In genomic region chr2:120012363-120012762, GRCh38 we compare ENCODE assay signal across 8 cellular contexts. TPM values are rescaled to one million over a fixed set of nuclear protein-coding genes. Genes with fewer than 3 reads are reported as not detected.
DNase-seq lines count a peak whose midpoint lies in the region; ATAC-seq and TF ChIP-seq lines count a peak whose summit lies in the region.

No MANE protein-coding gene starts in this region.

- peak; percentile 1 for ATAC-seq in lung (ENCODE audit: insufficient read depth, low FRiP score)

- H3K9ac ChIP-seq in adipocyte (ENCODE audit: low read length), result peak overlapping the region; percentile 85

- H3K9me3 ChIP-seq in cardiac muscle cell (ENCODE audit: low read depth) (no peaks in the 10 kb centered on the region), adipocyte (ENCODE audit: control insufficient read depth, low read length) (no peaks in the 10 kb centered on the region), lung (ENCODE audit: control insufficient read depth in 2 of 2, insufficient read depth in 1 of 2, low read length in 1 of 2) (no peaks in the 10 kb centered on the region), uterus (no peaks in the 10 kb centered on the region)

- no peak for TF ChIP-seq POLR2A in uterus (IDR thresholded peaks at IDR 0.05)

- TF ChIP-seq CTCF in cardiac muscle cell (IDR thresholded peaks at IDR 0.05; ENCODE audit: low read depth, low read length), result no peak
- TF ChIP-seq CTCF in lung (IDR thresholded peaks at IDR 0.05; ENCODE audit: control extremely low read depth, extremely low read depth), result no peak
- no peak for TF ChIP-seq CTCF in uterus (IDR thresholded peaks at IDR 0.05)

- peak overlapping the region; percentile 91 for H3K27ac ChIP-seq in cardiac muscle cell
- peak overlapping the region; percentile 56 to 89 for H3K27ac ChIP-seq in lung (ENCODE audit: low read depth in 1 of 2, low read length in 1 of 2)
- peak overlapping the region; percentile 82 to 86 for H3K27ac ChIP-seq in uterus

- 23 to 34% methylated on average over 8 of the region's 8 CpGs for WGBS in lung, 2 donors

- H3K27me3 ChIP-seq in cardiac muscle cell, result no peaks in the 10 kb centered on the region
- H3K27me3 ChIP-seq in adipocyte (replicated peaks; ENCODE audit: control insufficient read depth, insufficient read depth, low read length), result no peaks in the 10 kb centered on the region
- H3K27me3 ChIP-seq in lung (ENCODE audit: control insufficient read depth, insufficient read depth), result no peaks in the 10 kb centered on the region
- no peaks in the 10 kb centered on the region for H3K27me3 ChIP-seq in uterus

- H3K36me3 ChIP-seq in cardiac muscle cell (no peaks in the 10 kb centered on the region), adipocyte (ENCODE audit: control insufficient read depth, insufficient read depth, low read length, severe bottlenecking) (no peaks in the 10 kb centered on the region), lung (ENCODE audit: control insufficient read depth in 2 of 2, insufficient read depth in 2 of 2, low read length in 2 of 2) (no peaks in the 10 kb centered on the region), uterus (no peaks in the 10 kb centered on the region)

- H3K4me1 ChIP-seq in cardiac muscle cell (ENCODE audit: low read depth) (peaks cover 4% of the 10 kb centered on the region), adipocyte (ENCODE audit: control insufficient read depth, insufficient read depth, low read length) (peaks cover 16% of the 10 kb centered on the region), lung (ENCODE audit: control insufficient read depth in 2 of 2, insufficient read depth in 2 of 2, low read length in 2 of 2) (peaks cover 2 to 3% of the 10 kb centered on the region in 2 donors), uterus (no peaks in the 10 kb centered on the region)

- H3K4me3 ChIP-seq in cardiac muscle cell (peak overlapping the region; percentile 79), adipocyte (ENCODE audit: low read length) (peak overlapping the region; percentile 93), lung (peak overlapping the region; percentile 72), uterus (peak overlapping the region; percentile 70 to 79)

- intact Hi-C loops in cardiac septum (cut with DNase I) (loop anchor here (5.0 kb wide), 2 partner anchors 95 to 255 kb away; partner anchors contain the start of gene PTPN4), uterus (cut with DNase I; ENCODE audit: low total_unique reads) (no loop called here), head of caudate nucleus (cut with DNase I) (no loop called here)

- DNase-seq in cardiac muscle cell (ENCODE audit: low read depth in 1 of 2, low spot score in 1 of 2) (no peak), cardiac septum (ENCODE audit: low spot score) (no peak), adipocyte (ENCODE audit: low read depth) (no peak), lung (ENCODE audit: low spot score) (no peak), uterus (no peak), islet precursor cell (no peak), amygdala (lab: John Stamatoyannopoulos, UW) (no peak), head of caudate nucleus (no peak)

RNA-seq across cellular contexts. Expression of gene EPB41L5, which starts 0.5 kb away (rescaled TPM):
- total RNA-seq in cardiac muscle cell (18.4 and 24.6 TPM in 2 replicates), cardiac septum (15.7 TPM), lung (100 to 1,000 TPM in 1 of 2 donors, 10 to 100 TPM in 1; 45.2 to 101 TPM), uterus (10 to 100 TPM in 3 of 4 donors, 1 to 10 TPM in 1; 9.2 to 56.5 (median 25.1) TPM)
- polyA plus RNA-seq in cardiac muscle cell (14.9 and 24.9 TPM in 2 replicates), lung (10 to 100 TPM; 14.7 to 17.4 TPM)
